ENCODE assay signal across 25 cellular contexts in genomic region chr16:2200313-2200712, GRCh38. TPM values are rescaled to one million over a fixed set of nuclear protein-coding genes. Genes with fewer than 3 reads are reported as not detected.
DNase-seq lines count a peak whose midpoint lies in the region; ATAC-seq and TF ChIP-seq lines count a peak whose summit lies in the region.
"Had no signal": no experiment of that assay in that cellular context is flagged by ENCODE, and none has a peak within 500 bp of the region (broad histone marks: within the 10 kb centered on the region; RNA-seq: fewer than 3 reads in every experiment).

No MANE protein-coding gene starts in this region.

- no peak overlapping the region for H3K4me3 ChIP-seq in hepatocyte
- H3K4me3 ChIP-seq: A549; BLaER1 treated with 17β-estradiol and CSF1 and Interleukin-3, amounts not matched to agents 10 nM and 100 nM; GM12878 had no signal

- H3K27me3 ChIP-seq in hepatocyte, result peaks cover 23% of the 10 kb centered on the region

- peak overlapping the region; percentile 16 for H3K4me3 Mint-ChIP-seq in activated T-cell treated with anti-CD3 and anti-CD28 coated beads, Interleukin-2, amount 50 U/mL, for 4 hours
- H3K4me3 Mint-ChIP-seq in endothelial cell (ENCODE audit: unreplicated experiment) (peak overlapping the region; percentile 52), neural crest cell (peak overlapping the region; percentile 27)
- H3K4me3 Mint-ChIP-seq: B cell; CD4-positive, alpha-beta T cell; CD8-positive, alpha-beta T cell had no signal

- H3K4me1 Mint-ChIP-seq in activated T-cell treated with anti-CD3 and anti-CD28 coated beads, Interleukin-2, amount 50 U/mL, for 4 hours (ENCODE audit: low read depth), result peaks cover 11% of the 10 kb centered on the region
- H3K4me1 Mint-ChIP-seq in endothelial cell (ENCODE audit: unreplicated experiment) (peaks cover 7% of the 10 kb centered on the region), neural crest cell (peaks cover 10% of the 10 kb centered on the region)

- no peaks in the 10 kb centered on the region for H3K9me3 Mint-ChIP-seq in activated T-cell treated with anti-CD3 and anti-CD28 coated beads, Interleukin-2, amount 50 U/mL, for 4 hours
- no peaks in the 10 kb centered on the region for H3K9me3 Mint-ChIP-seq in endothelial cell (ENCODE audit: unreplicated experiment)
- no peaks in the 10 kb centered on the region for H3K9me3 Mint-ChIP-seq in neural crest cell
- H3K9me3 Mint-ChIP-seq: CD4-positive, alpha-beta T cell; CD8-positive, alpha-beta T cell had no signal

- peaks cover 21% of the 10 kb centered on the region for H3K27me3 Mint-ChIP-seq in activated T-cell treated with anti-CD3 and anti-CD28 coated beads, Interleukin-2, amount 50 U/mL, for 4 hours (ENCODE audit: low read depth)
- peaks cover 17% of the 10 kb centered on the region for H3K27me3 Mint-ChIP-seq in endothelial cell (ENCODE audit: unreplicated experiment)
- H3K27me3 Mint-ChIP-seq in neural crest cell (ENCODE audit: low read depth), result peaks cover 30% of the 10 kb centered on the region

- no peak for ATAC-seq in activated T-cell treated with anti-CD3 and anti-CD28 coated beads, Interleukin-2, amount 50 U/mL, for 4 hours
- no peak for ATAC-seq in GM19395 (IDR thresholded peaks at IDR 0.05; ENCODE audit: unreplicated experiment)
- ATAC-seq: A549; CD8-positive, alpha-beta T cell; GM12878 had no signal

- 86% methylated on average over 6 of the region's 6 CpGs for WGBS in hepatocyte (ENCODE audit: low lambda C conversion rate, missing lambda C conversion rate)

- H3K36me3 Mint-ChIP-seq in activated T-cell treated with anti-CD3 and anti-CD28 coated beads, Interleukin-2, amount 50 U/mL, for 4 hours (ENCODE audit: insufficient read depth), result no peaks in the 10 kb centered on the region
- H3K36me3 Mint-ChIP-seq in endothelial cell (ENCODE audit: low read depth, unreplicated experiment) (peaks cover 8% of the 10 kb centered on the region), neural crest cell (ENCODE audit: low read depth) (no peaks in the 10 kb centered on the region)
- H3K36me3 Mint-ChIP-seq: CD8-positive, alpha-beta T cell had no signal

- H3K9me2 ChIP-seq in hepatocyte (replicated peaks; ENCODE audit: insufficient read depth), result no peaks in the 10 kb centered on the region

- no peaks in the 10 kb centered on the region for H3K9me3 ChIP-seq in hepatocyte (ENCODE audit: low read depth)
- H3K9me3 ChIP-seq: A549; BLaER1 treated with 17β-estradiol and CSF1 and Interleukin-3, amounts not matched to agents 10 nM and 100 nM had no signal

- TF ChIP-seq CTCF in endothelial cell (IDR thresholded peaks at IDR 0.05; ENCODE audit: unreplicated experiment) (no peak), neural crest cell (conservative IDR thresholded peaks at IDR 0.05) (no peak), hepatocyte (IDR thresholded peaks at IDR 0.05; ENCODE audit: poor library complexity) (no peak)

- H2AFZ ChIP-seq in hepatocyte, result no peak overlapping the region

- no peak for DNase-seq in activated T-cell treated with anti-CD3 and anti-CD28 coated beads, Interleukin-2, amount 50 U/mL, for 4 hours
- DNase-seq in activated T-cell treated with anti-CD3 and anti-CD28 coated beads, Interleukin-2, amount 50 U/mL, for 1 hour, result no peak
- DNase-seq in endothelial cell (ENCODE audit: low spot score) (no peak), neural crest cell (ENCODE audit: low read depth, low spot score) (no peak), amniotic stem cell (lab: John Stamatoyannopoulos, UW) (no peak), hepatocyte (ENCODE audit: low spot score) (no peak)
- DNase-seq: AML-193; CD4-positive, alpha-beta T cell; CD8-positive, alpha-beta T cell; COR-L47; DMS 273 treated with DMSO at 0.1 percent for 48 hours; DMS153; DMS53; DMS79; DND-41; EL; GDM1 had no signal

- H3K36me3 ChIP-seq in hepatocyte (replicated peaks; ENCODE audit: insufficient read depth, low read depth), result no peaks in the 10 kb centered on the region
- H3K36me3 ChIP-seq: BLaER1 treated with 17β-estradiol and CSF1 and Interleukin-3, amounts not matched to agents 10 nM and 100 nM had no signal

- H3K27ac Mint-ChIP-seq in endothelial cell (ENCODE audit: unreplicated experiment) (no peak overlapping the region), neural crest cell (ENCODE audit: unreplicated experiment) (no peak overlapping the region)
- H3K27ac Mint-ChIP-seq: B cell; CD4-positive, alpha-beta T cell; CD8-positive, alpha-beta T cell had no signal

- no peaks in the 10 kb centered on the region for H3K79me2 ChIP-seq in hepatocyte

- no peaks in the 10 kb centered on the region for H4K20me1 ChIP-seq in hepatocyte (ENCODE audit: insufficient read depth, poor library complexity, severe bottlenecking)

- no peak overlapping the region for H3K4me2 ChIP-seq in hepatocyte
- H3K4me2 ChIP-seq: A549; BLaER1 treated with 17β-estradiol and CSF1 and Interleukin-3, amounts not matched to agents 10 nM and 100 nM had no signal

- no peak overlapping the region for H3K27ac ChIP-seq in hepatocyte
- H3K27ac ChIP-seq: 22Rv1; A549; BLaER1 treated with 17β-estradiol and CSF1 and Interleukin-3, amounts not matched to agents 10 nM and 100 nM; C4-2B had no signal

- H3K4me1 ChIP-seq in hepatocyte (ENCODE audit: insufficient read depth), result peaks cover 6% of the 10 kb centered on the region

RNA-seq across cellular contexts. Expression of gene CASKIN1, which starts 3.9 kb away (rescaled TPM):
- 1 to 10 TPM in 1 of 3 donors, under 1 TPM in 2; 0.14 to 1.5 (median 0.34) TPM for total RNA-seq in activated T-cell treated with anti-CD3 and anti-CD28 coated beads, Interleukin-2, amount 50 U/mL, for 4 hours
- total RNA-seq in endothelial cell (ENCODE audit: unreplicated experiment) (2.4 TPM), neural crest cell (18.9 and 20.2 TPM in 2 replicates), hepatocyte (0.47 and 0.80 TPM in 2 replicates)
- polyA plus RNA-seq in hepatocyte, result 1.7 TPM in 2 replicates
- total RNA-seq: B cell, Daoy had no signal

RNA-seq across cellular contexts. Expression of gene MLST8, which starts 4.9 kb away (rescaled TPM):
- 10 to 100 TPM; 73.6 to 88.0 (median 84.8) TPM for total RNA-seq in activated T-cell treated with anti-CD3 and anti-CD28 coated beads, Interleukin-2, amount 50 U/mL, for 4 hours
- 35.4 TPM for total RNA-seq in endothelial cell (ENCODE audit: unreplicated experiment)
- 68.1 and 69.2 TPM in 2 replicates for total RNA-seq in neural crest cell
- 28.3 and 52.4 TPM in 2 replicates for total RNA-seq in hepatocyte
- polyA plus RNA-seq in hepatocyte, result 87.3 and 88.3 TPM in 2 replicates

RNA-seq across cellular contexts. Expression of gene BRICD5, which starts 10.3 kb away (rescaled TPM):
- total RNA-seq in activated T-cell treated with anti-CD3 and anti-CD28 coated beads, Interleukin-2, amount 50 U/mL, for 4 hours, result 1 to 10 TPM; 6.4 to 8.2 (median 6.8) TPM
- 21.1 TPM for total RNA-seq in endothelial cell (ENCODE audit: unreplicated experiment)
- 31.2 and 32.0 TPM in 2 replicates for total RNA-seq in neural crest cell
- total RNA-seq in hepatocyte, result 3.3 and 9.9 TPM in 2 replicates
- 6.2 and 14.8 TPM in 2 replicates for polyA plus RNA-seq in hepatocyte

RNA-seq across cellular contexts. Expression of gene PGP, which starts 14.3 kb away (rescaled TPM):
- 10 to 100 TPM; 25.8 to 27.9 (median 27.2) TPM for total RNA-seq in activated T-cell treated with anti-CD3 and anti-CD28 coated beads, Interleukin-2, amount 50 U/mL, for 4 hours
- total RNA-seq in endothelial cell (ENCODE audit: unreplicated experiment) (31.5 TPM), neural crest cell (47.3 and 50.2 TPM in 2 replicates), hepatocyte (20.6 and 24.8 TPM in 2 replicates)
- 34.2 and 38.0 TPM in 2 replicates for polyA plus RNA-seq in hepatocyte

RNA-seq across cellular contexts. Expression of gene E4F1, which starts 23.1 kb away (rescaled TPM):
- total RNA-seq in activated T-cell treated with anti-CD3 and anti-CD28 coated beads, Interleukin-2, amount 50 U/mL, for 4 hours, result 10 to 100 TPM; 44.3 to 48.7 (median 45.3) TPM
- total RNA-seq in endothelial cell (ENCODE audit: unreplicated experiment), result 35.9 TPM
- 37.5 and 38.9 TPM in 2 replicates for total RNA-seq in neural crest cell
- 18.1 and 19.7 TPM in 2 replicates for total RNA-seq in hepatocyte
- polyA plus RNA-seq in hepatocyte, result 15.5 and 28.4 TPM in 2 replicates
